Comparison of ENCODE assay signal across 8 cellular contexts in the genomic region with DNA sequence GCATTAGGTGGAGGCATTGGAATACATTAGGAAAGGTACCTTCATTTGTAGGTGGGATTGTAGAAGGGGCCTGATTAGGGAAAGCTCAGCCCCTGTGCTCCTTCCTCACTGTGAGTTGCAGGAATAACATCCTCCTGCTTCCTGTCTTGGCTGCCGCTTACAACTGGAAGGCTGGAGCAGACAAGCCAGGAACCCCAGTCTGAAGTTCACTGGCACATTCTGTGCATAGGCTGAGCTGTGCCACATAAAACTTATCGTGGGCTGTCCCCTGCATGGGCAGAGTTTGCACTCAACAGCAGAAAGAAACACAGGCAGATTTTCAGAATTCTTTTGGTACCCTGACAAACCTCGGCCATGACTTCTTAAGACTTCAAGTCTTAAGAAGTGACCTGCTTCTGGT.
"Had no signal": no experiment of that assay in that cellular context is flagged by ENCODE, and none has a peak within 500 bp of the region (broad histone marks: within the 10 kb centered on the region; RNA-seq: fewer than 3 reads in every experiment).

No MANE protein-coding gene starts in this region.

- H3K9ac ChIP-seq: GM23248 had no signal

- H3K27ac ChIP-seq: GM23248 had no signal

- H3K4me3 ChIP-seq: GM23248, HAP-1 had no signal

- H3K4me1 Mint-ChIP-seq: H9 had no signal

- H3K9me3 ChIP-seq: HAP-1 had no signal

- H3K36me3 ChIP-seq: HAP-1 had no signal

- H3K27ac Mint-ChIP-seq: H9, HFFc6 had no signal

- H3K4me3 Mint-ChIP-seq: H9, HFFc6 had no signal

- ATAC-seq: HCT116 had no signal

- H3K9me3 Mint-ChIP-seq: H9 had no signal

- H2AFZ ChIP-seq: GM23248 had no signal

- DNase-seq: GM23248, GOT3, H7, H9, HCEC 1CT, HFFc6 had no signal

- H3K4me1 ChIP-seq: HAP-1 had no signal
